ENCODE assay signal across 9 cellular contexts in genomic region chr7:7157887-7158271, GRCh38. TPM values are rescaled to one million over a fixed set of nuclear protein-coding genes. Genes with fewer than 3 reads are reported as not detected.
A peak's percentile ranks its signal among the peaks of the same experiment; 100 is the strongest.
DNase-seq lines count a peak whose midpoint lies in the region; ATAC-seq and TF ChIP-seq lines count a peak whose summit lies in the region.
"Had no signal": no experiment of that assay in that cellular context is flagged by ENCODE, and none has a peak within 500 bp of the region (broad histone marks: within the 10 kb centered on the region; RNA-seq: fewer than 3 reads in every experiment).

No MANE protein-coding gene starts in this region.

- peaks cover 11% of the 10 kb centered on the region for H3K9me3 Mint-ChIP-seq in activated B cell treated with CpG ODN at 0.5 μM for 24 hours

- ATAC-seq in GM21737 (IDR thresholded peaks at IDR 0.05; ENCODE audit: unreplicated experiment) (peak; percentile 9), activated B cell treated with CpG ODN at 0.5 μM for 24 hours (ENCODE audit: low read depth) (no peak), HG02588 (IDR thresholded peaks at IDR 0.05; ENCODE audit: unreplicated experiment) (no peak)

- POLR2A ChIA-PET in activated B cell treated with CpG ODN at 0.5 μM for 24 hours (lab: Charles Lee): interaction anchor here (0.6 to 2.5 kb wide), 3 partner anchors 19 to 101 kb away, joined by 5 to 36 read pairs (median 11); partner anchors contain the start of gene C1GALT1

- intact Hi-C loops in activated B cell treated with CpG ODN at 0.5 μM for 24 hours (cut with micrococcal nuclease) (loop anchor here (2.0 kb wide), 3 partner anchors 21 to 93 kb away; no protein-coding TSS in a partner anchor), cardiac septum (cut with DNase I) (no loop called here)

- peak overlapping the region; percentile 95 for H3K27ac Mint-ChIP-seq in activated B cell treated with CpG ODN at 0.5 μM for 24 hours

- H3K4me1 Mint-ChIP-seq in activated B cell treated with CpG ODN at 0.5 μM for 24 hours: peaks cover 55% of the 10 kb centered on the region

- DNase-seq in AG20443 (ENCODE audit: low spot score) (peak; percentile 61), activated B cell treated with CpG ODN at 0.5 μM for 24 hours (no peak), iris pigment epithelial cell (ENCODE audit: low read depth) (peak; percentile 69), cardiac septum (ENCODE audit: low spot score) (no peak), cerebellar nuclear complex (lab: John Stamatoyannopoulos, UW) (no peak), NCI-H69 (lab: John Stamatoyannopoulos, UW) (no peak)
- DNase-seq: NCI-H1694 treated with DMSO at 0.1 percent for 48 hours had no signal

- no peak for TF ChIP-seq CTCF in activated B cell treated with CpG ODN at 0.5 μM for 24 hours (IDR thresholded peaks at IDR 0.05)

- H3K36me3 Mint-ChIP-seq in activated B cell treated with CpG ODN at 0.5 μM for 24 hours (ENCODE audit: low read depth): peaks cover 7% of the 10 kb centered on the region

- no peaks in the 10 kb centered on the region for H3K27me3 Mint-ChIP-seq in activated B cell treated with CpG ODN at 0.5 μM for 24 hours

- H3K4me3 Mint-ChIP-seq in activated B cell treated with CpG ODN at 0.5 μM for 24 hours: peak overlapping the region; percentile 88

- CTCF ChIA-PET in activated B cell treated with CpG ODN at 0.5 μM for 24 hours (lab: Charles Lee): interaction anchor here (0.9 to 1.8 kb wide), 4 partner anchors 19 to 54 kb away, joined by 3 to 11 read pairs (median 5); partner anchors contain the start of gene C1GALT1

RNA-seq across cellular contexts. Expression of gene C1GALT1, which starts 24.5 kb away (rescaled TPM):
- total RNA-seq in activated B cell treated with CpG ODN at 0.5 μM for 24 hours (42.1 and 44.2 TPM in 2 replicates), cardiac septum (20.6 TPM)

Comparison
In these comparisons a context has a peak if more than half of its experiments do, and no peak if none do; other contexts are left out.
1. DNase-seq: peak in AG20443 (single experiment) and iris pigment epithelial cell (single experiment); none in activated B cell treated with CpG ODN at 0.5 μM for 24 hours (single experiment), cardiac septum (single experiment), cerebellar nuclear complex (0 of 2) and NCI-H69 (single experiment).